In genomic region chr4:159487284-159487747, GRCh38 we compare ENCODE assay signal across 7 cellular contexts.
DNase-seq lines count a peak whose midpoint lies in the region; ATAC-seq lines count a peak whose summit lies in the region.

No MANE protein-coding gene starts in this region.

- peak; percentile 99 for ATAC-seq in GM19351 (IDR thresholded peaks at IDR 0.05; ENCODE audit: unreplicated experiment)
- ATAC-seq in HG03196 (IDR thresholded peaks at IDR 0.05; ENCODE audit: unreplicated experiment): peak; percentile 93
- ATAC-seq in activated T-helper 17 cell treated with anti-CD3 and anti-CD28 coated beads, Interleukin-2, amount 50 U/mL, for 72 hours (replicated peaks): peak; percentile 39

- H3K36me3 Mint-ChIP-seq in activated T-helper 17 cell treated with anti-CD3 and anti-CD28 coated beads, Interleukin-2, amount 50 U/mL, for 72 hours (ENCODE audit: low read depth): no peaks in the 10 kb centered on the region

- peaks cover 31% of the 10 kb centered on the region for H3K27me3 Mint-ChIP-seq in activated T-helper 17 cell treated with anti-CD3 and anti-CD28 coated beads, Interleukin-2, amount 50 U/mL, for 72 hours

- no peaks in the 10 kb centered on the region for H3K4me1 Mint-ChIP-seq in activated T-helper 17 cell treated with anti-CD3 and anti-CD28 coated beads, Interleukin-2, amount 50 U/mL, for 72 hours

- H3K4me3 Mint-ChIP-seq in activated T-helper 17 cell treated with anti-CD3 and anti-CD28 coated beads, Interleukin-2, amount 50 U/mL, for 72 hours: no peak overlapping the region

- peak; percentile 70 for DNase-seq in EL
- DNase-seq in NCI-H526 treated with DMSO at 0.1 percent for 48 hours (lab: John Stamatoyannopoulos, UW): peak; percentile 44
- peak; percentile 50 for DNase-seq in glomerular endothelial cell (ENCODE audit: extremely low read depth, low read depth, low spot score)
- DNase-seq in pons (ENCODE audit: low spot score): peak; percentile 83

- H3K9me3 Mint-ChIP-seq in activated T-helper 17 cell treated with anti-CD3 and anti-CD28 coated beads, Interleukin-2, amount 50 U/mL, for 72 hours: no peaks in the 10 kb centered on the region

- no peak overlapping the region for H3K27ac Mint-ChIP-seq in activated T-helper 17 cell treated with anti-CD3 and anti-CD28 coated beads, Interleukin-2, amount 50 U/mL, for 72 hours

Comparison
In these comparisons a context has a peak if more than half of its experiments do, and no peak if none do; other contexts are left out.
1. Peak in every context shown above with its lines: DNase-seq and ATAC-seq.
2. ATAC-seq: peak in every context shown above with its lines; median percentile 99 in GM19351; 93 in HG03196; 39 in activated T-helper 17 cell treated with anti-CD3 and anti-CD28 coated beads, Interleukin-2, amount 50 U/mL, for 72 hours.